1 cellular context compared by ENCODE assay signal in the genomic region with DNA sequence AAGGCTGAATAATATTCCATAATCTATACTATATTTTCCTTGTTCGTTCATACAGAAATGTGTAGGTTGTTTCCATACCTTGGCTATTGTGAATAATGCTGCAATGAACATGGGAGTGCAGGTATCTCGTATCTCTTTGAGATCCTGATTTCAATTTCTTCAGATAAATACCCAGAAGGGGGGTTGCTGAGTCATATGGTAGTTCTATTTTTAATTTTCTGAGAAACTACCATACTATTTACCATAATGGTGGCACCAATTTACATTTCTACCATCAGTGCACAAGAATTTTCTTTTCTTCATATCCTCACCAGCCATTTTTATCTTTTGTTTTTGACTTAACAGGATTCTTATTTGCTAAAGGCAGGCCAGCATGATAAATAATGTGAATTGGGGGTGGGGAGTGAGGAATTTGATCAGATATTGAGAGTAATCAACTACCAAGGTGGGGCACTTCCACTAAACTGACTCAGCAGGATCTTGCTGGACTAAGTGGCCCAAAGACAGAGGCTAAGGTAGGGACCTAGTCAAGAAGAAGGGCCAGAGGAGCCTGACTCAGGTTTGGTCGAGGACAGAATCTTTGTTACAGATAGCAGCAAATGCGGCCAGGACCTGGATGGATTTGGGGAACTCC.
TF ChIP-seq lines count a peak whose summit lies in the region.

No MANE protein-coding gene starts in this region.

TF ChIP-seq in IMR-90, 13 proteins besides CTCF, POLR2A, EP300 and RAD21:
- TF ChIP-seq, protein P1, sequence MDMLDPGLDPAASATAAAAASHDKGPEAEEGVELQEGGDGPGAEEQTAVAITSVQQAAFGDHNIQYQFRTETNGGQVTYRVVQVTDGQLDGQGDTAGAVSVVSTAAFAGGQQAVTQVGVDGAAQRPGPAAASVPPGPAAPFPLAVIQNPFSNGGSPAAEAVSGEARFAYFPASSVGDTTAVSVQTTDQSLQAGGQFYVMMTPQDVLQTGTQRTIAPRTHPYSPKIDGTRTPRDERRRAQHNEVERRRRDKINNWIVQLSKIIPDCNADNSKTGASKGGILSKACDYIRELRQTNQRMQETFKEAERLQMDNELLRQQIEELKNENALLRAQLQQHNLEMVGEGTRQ (IDR thresholded peaks at IDR 0.05; ENCODE audit: low read depth, low read length): no peak
- TF ChIP-seq MAZ (IDR thresholded peaks at IDR 0.05; ENCODE audit: borderline replicate concordance, low read depth, low read length) (no peak), NFE2L2 (IDR thresholded peaks at IDR 0.05; ENCODE audit: low read depth, low read length) (no peak), MAFK (IDR thresholded peaks at IDR 0.05; ENCODE audit: low read depth, low read length) (no peak), RCOR1 (IDR thresholded peaks at IDR 0.05; ENCODE audit: insufficient replicate concordance, low read length) (no peak), FOS (IDR thresholded peaks at IDR 0.05; ENCODE audit: low read depth, low read length) (no peak), CHD1 (IDR thresholded peaks at IDR 0.05; ENCODE audit: low read depth, low read length) (no peak), SMC3 (IDR thresholded peaks at IDR 0.05; ENCODE audit: low read depth, low read length) (no peak)
- TF ChIP-seq, protein P2, sequence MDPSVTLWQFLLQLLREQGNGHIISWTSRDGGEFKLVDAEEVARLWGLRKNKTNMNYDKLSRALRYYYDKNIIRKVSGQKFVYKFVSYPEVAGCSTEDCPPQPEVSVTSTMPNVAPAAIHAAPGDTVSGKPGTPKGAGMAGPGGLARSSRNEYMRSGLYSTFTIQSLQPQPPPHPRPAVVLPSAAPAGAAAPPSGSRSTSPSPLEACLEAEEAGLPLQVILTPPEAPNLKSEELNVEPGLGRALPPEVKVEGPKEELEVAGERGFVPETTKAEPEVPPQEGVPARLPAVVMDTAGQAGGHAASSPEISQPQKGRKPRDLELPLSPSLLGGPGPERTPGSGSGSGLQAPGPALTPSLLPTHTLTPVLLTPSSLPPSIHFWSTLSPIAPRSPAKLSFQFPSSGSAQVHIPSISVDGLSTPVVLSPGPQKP (IDR thresholded peaks at IDR 0.05; ENCODE audit: borderline replicate concordance, low read depth, low read length): no peak
TF ChIP-seq in IMR-90: peak in this region for 0.
